Comparison of ENCODE assay signal across 20 cellular contexts in genomic region chr12:20423557-20423956, GRCh38. TPM values are rescaled to one million over a fixed set of nuclear protein-coding genes. Genes with fewer than 3 reads are reported as not detected.
DNase-seq lines count a peak whose midpoint lies in the region; ATAC-seq and TF ChIP-seq lines count a peak whose summit lies in the region.
"Had no signal": no experiment of that assay in that cellular context is flagged by ENCODE, and none has a peak within 500 bp of the region (broad histone marks: within the 10 kb centered on the region; RNA-seq: fewer than 3 reads in every experiment).

No MANE protein-coding gene starts in this region.

- H3K4me3 ChIP-seq in IMR-90 (ENCODE audit: insufficient read depth, low read depth, low read length) (no peak overlapping the region), Caco-2 (ENCODE audit: low read depth, low read length) (no peak overlapping the region)
- H3K4me3 ChIP-seq: sigmoid colon had no signal

- H3K4me1 Mint-ChIP-seq in glutamatergic neuron (ENCODE audit: low read depth, unreplicated experiment), result peaks cover 5% of the 10 kb centered on the region
- peaks cover 19% of the 10 kb centered on the region for H3K4me1 Mint-ChIP-seq in osteocyte (ENCODE audit: unreplicated experiment)
- no peaks in the 10 kb centered on the region for H3K4me1 Mint-ChIP-seq in Caco-2 (ENCODE audit: low read depth, unreplicated experiment)
- H3K4me1 Mint-ChIP-seq: CD4-positive, CD25-positive, alpha-beta regulatory T cell; central memory CD8-positive, alpha-beta T cell had no signal

- no peak overlapping the region for H4K8ac ChIP-seq in IMR-90 (ENCODE audit: low read depth in 2 of 2, low read length in 2 of 2)

- no peak for DNase-seq in IMR-90
- peak; percentile 19 for DNase-seq in OCI-M1 (lab: John Stamatoyannopoulos, UW)
- no peak for DNase-seq in glutamatergic neuron
- no peak for DNase-seq in osteocyte (ENCODE audit: extremely low spot score, unreplicated experiment)
- DNase-seq in Caco-2, result no peak
- no peak for DNase-seq in NCI-H446 (lab: John Stamatoyannopoulos, UW)
- DNase-seq: activated CD4-positive, alpha-beta T cell treated with anti-CD3 and anti-CD28 coated beads, Interleukin-2, amount 50 U/mL, for 48 hours; activated naive CD8-positive, alpha-beta T cell treated with anti-CD3 and anti-CD28 coated beads for 36 hours; CD4-positive, CD25-positive, alpha-beta regulatory T cell; head of caudate nucleus; midbrain; NCI-H1694 treated with DMSO at 0.1 percent for 48 hours; NCI-H774; nephron progenitor cell; sigmoid colon; T-helper 9 cell; trophoblast cell had no signal

- TF ChIP-seq POLR2A in IMR-90 (IDR thresholded peaks at IDR 0.05; ENCODE audit: low read depth, low read length), result no peak

- H3K4me2 ChIP-seq in IMR-90 (ENCODE audit: low read depth, low read length), result peak overlapping the region; percentile 66; the same call in 1 of the 2 replicates

- H2BK15ac ChIP-seq in IMR-90 (ENCODE audit: low read depth, low read length), result no peak overlapping the region

- H2AK9ac ChIP-seq in IMR-90 (replicated peaks; ENCODE audit: low read depth, low read length, poor library complexity), result no peak overlapping the region

- no peak overlapping the region for H2BK20ac ChIP-seq in IMR-90 (ENCODE audit: low read depth, low read length)

- H2AFZ ChIP-seq in IMR-90 (replicated peaks; ENCODE audit: low read length, poor library complexity), result no peak overlapping the region

- H3K9me3 ChIP-seq in IMR-90 (ENCODE audit: control insufficient read depth, insufficient read depth, low read length) (no peaks in the 10 kb centered on the region), Caco-2 (no peaks in the 10 kb centered on the region)
- H3K9me3 ChIP-seq: sigmoid colon had no signal

- no CpG with 5 or more reads among the region's 3 CpGs for WGBS in IMR-90 (ENCODE audit: extremely low coverage in 2 of 2, insufficient read length in 1 of 2), 2 experiments

- no peak overlapping the region for H4K91ac ChIP-seq in IMR-90 (ENCODE audit: insufficient read depth, low read depth, low read length)

- no peak for TF ChIP-seq RAD21 in IMR-90 (IDR thresholded peaks at IDR 0.05; ENCODE audit: low read length)

- H3K27me3 ChIP-seq in IMR-90 (ENCODE audit: control insufficient read depth, insufficient read depth, low read length) (no peaks in the 10 kb centered on the region), Caco-2 (replicated peaks; ENCODE audit: control insufficient read depth, insufficient read depth, low read length) (no peaks in the 10 kb centered on the region)
- H3K27me3 ChIP-seq: sigmoid colon had no signal

- H2BK5ac ChIP-seq in IMR-90 (ENCODE audit: low read depth, low read length, poor library complexity, severe bottlenecking), result no peak overlapping the region

- no peaks in the 10 kb centered on the region for H3K27me3 Mint-ChIP-seq in glutamatergic neuron (ENCODE audit: unreplicated experiment)
- H3K27me3 Mint-ChIP-seq in osteocyte (ENCODE audit: unreplicated experiment), result no peaks in the 10 kb centered on the region
- no peaks in the 10 kb centered on the region for H3K27me3 Mint-ChIP-seq in Caco-2 (ENCODE audit: insufficient read depth, unreplicated experiment)
- H3K27me3 Mint-ChIP-seq: activated naive CD8-positive, alpha-beta T cell treated with anti-CD3 and anti-CD28 coated beads for 36 hours; CD4-positive, CD25-positive, alpha-beta regulatory T cell; central memory CD8-positive, alpha-beta T cell had no signal

- H3K36me3 ChIP-seq in IMR-90 (ENCODE audit: control insufficient read depth, insufficient read depth, low read length) (no peaks in the 10 kb centered on the region; the same call in 1 of the 2 replicates), Caco-2 (ENCODE audit: control insufficient read depth, insufficient read depth, low read length) (no peaks in the 10 kb centered on the region)
- H3K36me3 ChIP-seq: sigmoid colon had no signal

- H3K4ac ChIP-seq in IMR-90 (ENCODE audit: low read depth, low read length), result no peak overlapping the region

- dilution Hi-C loops in IMR-90 (cut with HindIII; ENCODE audit: low sequenced_read_pairs, unreplicated experiment), result no loop called here

- no peak overlapping the region for H3K9ac ChIP-seq in IMR-90 (ENCODE audit: low read depth, low read length)

- H3K18ac ChIP-seq in IMR-90 (ENCODE audit: low read depth, low read length), result no peak overlapping the region

- no peak overlapping the region for H4K5ac ChIP-seq in IMR-90 (ENCODE audit: low read depth, low read length)

- H3K79me1 ChIP-seq in IMR-90 (ENCODE audit: low read depth in 1 of 2, low read length in 2 of 2), result no peaks in the 10 kb centered on the region; a peak in 1 of 4 replicates

- BruUV-seq in IMR-90 (replicated peaks; lab: Mats Ljungman, UMichigan) (no TSS peak), Caco-2 (replicated peaks; lab: Mats Ljungman, UMichigan) (no TSS peak)

- in situ Hi-C loops in IMR-90 (cut with MboI; ENCODE audit: low sequenced_read_pairs), result no loop called here

- no peak overlapping the region for H3K56ac ChIP-seq in IMR-90 (ENCODE audit: extremely low read depth, insufficient read depth, low read length)

- no peaks in the 10 kb centered on the region for H4K20me1 ChIP-seq in IMR-90 (ENCODE audit: insufficient read depth, low read length)

- H3K23ac ChIP-seq in IMR-90 (ENCODE audit: low read depth, low read length), result no peak overlapping the region

- H3K14ac ChIP-seq in IMR-90 (replicated peaks; ENCODE audit: low read depth, low read length), result no peak overlapping the region

- ATAC-seq in IMR-90 (ENCODE audit: low read depth) (peak; percentile 40; the same call in 1 of the 2 replicates), GM19324 (IDR thresholded peaks at IDR 0.05; ENCODE audit: low FRiP score, unreplicated experiment) (no peak)

- H2AK5ac ChIP-seq in IMR-90 (ENCODE audit: low read depth, low read length), result no peak overlapping the region

- H3K9me3 Mint-ChIP-seq in glutamatergic neuron (ENCODE audit: unreplicated experiment), result no peaks in the 10 kb centered on the region
- H3K9me3 Mint-ChIP-seq in osteocyte (ENCODE audit: unreplicated experiment), result no peaks in the 10 kb centered on the region
- no peaks in the 10 kb centered on the region for H3K9me3 Mint-ChIP-seq in Caco-2 (ENCODE audit: unreplicated experiment)
- H3K9me3 Mint-ChIP-seq: activated naive CD8-positive, alpha-beta T cell treated with anti-CD3 and anti-CD28 coated beads for 36 hours; central memory CD8-positive, alpha-beta T cell; nephron progenitor cell had no signal

- POLR2A ChIA-PET in IMR-90 (lab: Charles Lee; ENCODE audit: unreplicated experiment) (no interaction called here), Caco-2 (lab: Charles Lee) (no interaction called here)

- peaks cover 2% of the 10 kb centered on the region for H3K4me1 ChIP-seq in IMR-90 (ENCODE audit: control insufficient read depth, insufficient read depth, low read length)
- H3K4me1 ChIP-seq in Caco-2, result no peaks in the 10 kb centered on the region

- intact Hi-C loops in IMR-90 (cut with micrococcal nuclease) (no loop called here), Caco-2 (cut with micrococcal nuclease; ENCODE audit: unreplicated experiment) (no loop called here)

- no peak overlapping the region for H3K27ac ChIP-seq in IMR-90 (ENCODE audit: insufficient read depth, low read length)
- H3K27ac ChIP-seq: epithelial cell of prostate had no signal

- H3K4me3 Mint-ChIP-seq in glutamatergic neuron (ENCODE audit: unreplicated experiment) (no peak overlapping the region), osteocyte (ENCODE audit: unreplicated experiment) (no peak overlapping the region), Caco-2 (ENCODE audit: unreplicated experiment) (no peak overlapping the region)
- H3K4me3 Mint-ChIP-seq: activated naive CD8-positive, alpha-beta T cell treated with anti-CD3 and anti-CD28 coated beads for 36 hours; CD4-positive, CD25-positive, alpha-beta regulatory T cell; central memory CD8-positive, alpha-beta T cell; nephron progenitor cell had no signal

- H3K27ac Mint-ChIP-seq in glutamatergic neuron (ENCODE audit: unreplicated experiment) (peak overlapping the region; percentile 2), osteocyte (ENCODE audit: unreplicated experiment) (peak overlapping the region; percentile 17), Caco-2 (ENCODE audit: unreplicated experiment) (no peak overlapping the region)
- H3K27ac Mint-ChIP-seq: activated naive CD8-positive, alpha-beta T cell treated with anti-CD3 and anti-CD28 coated beads for 36 hours; CD4-positive, CD25-positive, alpha-beta regulatory T cell; nephron progenitor cell had no signal

- H3K36me3 Mint-ChIP-seq in glutamatergic neuron (ENCODE audit: unreplicated experiment) (no peaks in the 10 kb centered on the region), osteocyte (ENCODE audit: unreplicated experiment) (peaks cover 5% of the 10 kb centered on the region), Caco-2 (ENCODE audit: insufficient read depth, unreplicated experiment) (no peaks in the 10 kb centered on the region)
- H3K36me3 Mint-ChIP-seq: activated naive CD8-positive, alpha-beta T cell treated with anti-CD3 and anti-CD28 coated beads for 36 hours; CD4-positive, CD25-positive, alpha-beta regulatory T cell had no signal

- no peak overlapping the region for H2BK120ac ChIP-seq in IMR-90 (ENCODE audit: low read depth, low read length)

- H3K9me1 ChIP-seq in IMR-90 (ENCODE audit: insufficient read depth, low read length), result no peaks in the 10 kb centered on the region

- CTCF ChIA-PET in IMR-90 (lab: Yijun Ruan, JAX), result no interaction called here
- CTCF ChIA-PET in Caco-2 (lab: Charles Lee), result no interaction called here

- no peak for TF ChIP-seq CTCF in IMR-90 (conservative IDR thresholded peaks at IDR 0.05; ENCODE audit: low read depth, low read length)
- no peak for TF ChIP-seq CTCF in glutamatergic neuron (IDR thresholded peaks at IDR 0.05; ENCODE audit: partially characterized antibody, unreplicated experiment)
- no peak for TF ChIP-seq CTCF in osteocyte (IDR thresholded peaks at IDR 0.05)
- TF ChIP-seq CTCF in Caco-2 (IDR thresholded peaks at IDR 0.05; ENCODE audit: insufficient read depth in 1 of 2, low read depth in 1 of 2, low read length in 1 of 2, severe bottlenecking in 1 of 2, unreplicated experiment in 1 of 2), result no peak

TF ChIP-seq in IMR-90, 13 proteins besides CTCF, POLR2A, EP300 and RAD21 (continues in another document):
- TF ChIP-seq MXI1 (IDR thresholded peaks at IDR 0.05; ENCODE audit: borderline replicate concordance, low read depth, low read length), result no peak
- no peak for TF ChIP-seq BHLHE40 (IDR thresholded peaks at IDR 0.05; ENCODE audit: low read depth, low read length)
- TF ChIP-seq CEBPB (IDR thresholded peaks at IDR 0.05; ENCODE audit: low read depth, low read length), result no peak
- TF ChIP-seq RFX5 (IDR thresholded peaks at IDR 0.05; ENCODE audit: low read depth, low read length), result no peak
- TF ChIP-seq MAZ (IDR thresholded peaks at IDR 0.05; ENCODE audit: borderline replicate concordance, low read depth, low read length), result no peak
- TF ChIP-seq CHD1 (IDR thresholded peaks at IDR 0.05; ENCODE audit: low read depth, low read length), result no peak
- no peak for TF ChIP-seq SMC3 (IDR thresholded peaks at IDR 0.05; ENCODE audit: low read depth, low read length)

RNA-seq across cellular contexts. Expression of gene PDE3A, which starts 55.2 kb away (rescaled TPM):
- total RNA-seq in IMR-90 (2012; rRNA removed), result 0.18 and 0.28 TPM in 2 replicates
- 0.01 and 0.09 TPM in 2 replicates for polyA plus RNA-seq in IMR-90 (2012; rRNA removed)
- 0.01 and 0.02 TPM in 2 replicates for polyA plus RNA-seq in IMR-90 (2012; cell fraction: cytosol; rRNA removed)
- 0.05 and 0.10 TPM in 2 replicates for polyA plus RNA-seq in IMR-90 (2012; cell fraction: nucleus; rRNA removed; ENCODE audit: low replicate concordance)
- 1.3 TPM for total RNA-seq in glutamatergic neuron (ENCODE audit: unreplicated experiment)
- 27.8 TPM in 2 replicates for total RNA-seq in osteocyte
- 0.36 and 0.44 TPM in 2 replicates for total RNA-seq in Caco-2 (2022)
- total RNA-seq: activated naive CD8-positive, alpha-beta T cell treated with anti-CD3 and anti-CD28 coated beads for 36 hours had no signal

Comparison
In these comparisons a context has a peak if more than half of its experiments do, and no peak if none do; other contexts are left out.
1. RNA of gene PDE3A, which starts 55.2 kb away (total RNA-seq): 27.8 TPM in osteocyte; 1.3 TPM in glutamatergic neuron (single experiment), 0.36 to 0.44 TPM in Caco-2 and 0.18 to 0.28 TPM in IMR-90; every median in the first group is over 10 times any median in the second.